In genomic region chrX:106404512-106404911, GRCh38 we compare ENCODE assay signal across 18 cellular contexts.
DNase-seq lines count a peak whose midpoint lies in the region; ATAC-seq and TF ChIP-seq lines count a peak whose summit lies in the region.
"Had no signal": no experiment of that assay in that cellular context is flagged by ENCODE, and none has a peak within 500 bp of the region (broad histone marks: within the 10 kb centered on the region; RNA-seq: fewer than 3 reads in every experiment).

No MANE protein-coding gene starts in this region.

- no peak overlapping the region for H3K4me3 Mint-ChIP-seq in T-helper 2 cell treated with Interferon-gamma antibody and Interleukin-4, amounts not matched to agents 5 μg/mL and 100 μg/mL, for 36 hours
- H3K4me3 Mint-ChIP-seq: activated naive CD8-positive, alpha-beta T cell treated with anti-CD3 and anti-CD28 coated beads for 36 hours; immature natural killer cell had no signal

- H3K4me3 ChIP-seq in AG09309 (ENCODE audit: control insufficient read depth, low read depth, low read length) (no peak overlapping the region), KMS-11 (IDR thresholded peaks at IDR 0.05; ENCODE audit: insufficient read depth, low read depth, low read length) (no peak overlapping the region), kidney epithelial cell (ENCODE audit: low read depth, low read length) (no peak overlapping the region)
- H3K4me3 ChIP-seq: coronary artery, right atrium auricular region, SK-N-MC had no signal

- H4K20me1 ChIP-seq in KMS-11 (ENCODE audit: insufficient read depth), result no peaks in the 10 kb centered on the region

- H3K36me3 ChIP-seq in KMS-11 (ENCODE audit: insufficient read depth) (no peaks in the 10 kb centered on the region), kidney epithelial cell (ENCODE audit: control insufficient read depth, insufficient read depth, low read length) (no peaks in the 10 kb centered on the region)
- H3K36me3 ChIP-seq: right atrium auricular region had no signal

- no peaks in the 10 kb centered on the region for H3K36me3 Mint-ChIP-seq in T-helper 2 cell treated with Interferon-gamma antibody and Interleukin-4, amounts not matched to agents 5 μg/mL and 100 μg/mL, for 36 hours (ENCODE audit: low read depth)
- H3K36me3 Mint-ChIP-seq: activated naive CD8-positive, alpha-beta T cell treated with anti-CD3 and anti-CD28 coated beads for 36 hours; immature natural killer cell had no signal

- no peak overlapping the region for H3K27ac ChIP-seq in KMS-11
- H3K27ac ChIP-seq: coronary artery, right atrium auricular region, SK-N-MC had no signal

- no peak for DNase-seq in AG09309 (ENCODE audit: low read depth)
- DNase-seq in T47D (ENCODE audit: low read depth in 1 of 2, low spot score in 1 of 2), result peak; percentile 1 to 33
- no peak for DNase-seq in kidney epithelial cell (ENCODE audit: low read depth)
- DNase-seq in T-helper 2 cell treated with Interferon-gamma antibody and Interleukin-4, amounts not matched to agents 5 μg/mL and 100 μg/mL, for 36 hours (ENCODE audit: low spot score), result no peak
- no peak for DNase-seq in activated effector memory CD4-positive, alpha-beta T cell treated with anti-CD3 and anti-CD28 coated beads, Interleukin-2, amount 50 U/mL, for 16 hours
- DNase-seq: activated CD4-positive, CD25-positive, alpha-beta regulatory T cell; activated naive CD8-positive, alpha-beta T cell treated with anti-CD3 and anti-CD28 coated beads for 36 hours; activated T-cell treated with anti-CD3 and anti-CD28 coated beads for 4 hours; immature natural killer cell; NCI-H1105; stimulated activated CD4-positive, alpha-beta T cell treated with anti-CD3 and anti-CD28 coated beads, Interleukin-4, amount 100 ng/mL, for 24 hours; stimulated activated naive CD4-positive, alpha-beta T cell had no signal

- no peak overlapping the region for H3K9ac ChIP-seq in KMS-11

- ATAC-seq in GM19395 (IDR thresholded peaks at IDR 0.05; ENCODE audit: unreplicated experiment) (no peak), GM19324 (IDR thresholded peaks at IDR 0.05; ENCODE audit: low FRiP score, unreplicated experiment) (no peak)

- no peaks in the 10 kb centered on the region for H3K79me2 ChIP-seq in KMS-11 (ENCODE audit: insufficient read depth, low read depth)

- in situ Hi-C loops in T47D (cut with HindIII; ENCODE audit: low pct_unique_long_range_greater_than_20kb, low sequenced_read_pairs), result no loop called here

- H3K27me3 ChIP-seq in KMS-11 (ENCODE audit: insufficient read depth, low read depth), result no peaks in the 10 kb centered on the region
- no peaks in the 10 kb centered on the region for H3K27me3 ChIP-seq in kidney epithelial cell (ENCODE audit: control insufficient read depth, insufficient read depth, low read length)
- H3K27me3 ChIP-seq: right atrium auricular region had no signal

- H3K4me2 ChIP-seq in KMS-11, result no peak overlapping the region

- no peak overlapping the region for H3K27ac Mint-ChIP-seq in T-helper 2 cell treated with Interferon-gamma antibody and Interleukin-4, amounts not matched to agents 5 μg/mL and 100 μg/mL, for 36 hours
- H3K27ac Mint-ChIP-seq: activated naive CD8-positive, alpha-beta T cell treated with anti-CD3 and anti-CD28 coated beads for 36 hours; immature natural killer cell had no signal

- peak; percentile 39 for TF ChIP-seq CTCF in AG09309 (IDR thresholded peaks at IDR 0.05; ENCODE audit: control insufficient read depth, insufficient read depth, low read depth, low read length, missing control alignments)
- TF ChIP-seq CTCF in KMS-11 (conservative IDR thresholded peaks at IDR 0.05; ENCODE audit: low read depth, low read length), result 0 out of 2 replicates have a peak, but pooled peaks have one; percentile 19
- TF ChIP-seq CTCF in kidney epithelial cell (IDR thresholded peaks at IDR 0.05; ENCODE audit: insufficient read depth, low read length, poor library complexity, severe bottlenecking), result peak; percentile 23

- H3K4me1 Mint-ChIP-seq in T-helper 2 cell treated with Interferon-gamma antibody and Interleukin-4, amounts not matched to agents 5 μg/mL and 100 μg/mL, for 36 hours (ENCODE audit: low read depth), result no peaks in the 10 kb centered on the region
- H3K4me1 Mint-ChIP-seq: activated naive CD8-positive, alpha-beta T cell treated with anti-CD3 and anti-CD28 coated beads for 36 hours; immature natural killer cell had no signal

- H3K4me1 ChIP-seq in KMS-11 (ENCODE audit: low read depth, poor library complexity, severe bottlenecking), result no peaks in the 10 kb centered on the region
- H3K4me1 ChIP-seq: right atrium auricular region had no signal

- no peaks in the 10 kb centered on the region for H3K9me3 Mint-ChIP-seq in T-helper 2 cell treated with Interferon-gamma antibody and Interleukin-4, amounts not matched to agents 5 μg/mL and 100 μg/mL, for 36 hours
- H3K9me3 Mint-ChIP-seq: activated naive CD8-positive, alpha-beta T cell treated with anti-CD3 and anti-CD28 coated beads for 36 hours; immature natural killer cell had no signal

- no peak overlapping the region for H2AFZ ChIP-seq in KMS-11 (ENCODE audit: low read depth)

- H3K27me3 Mint-ChIP-seq in T-helper 2 cell treated with Interferon-gamma antibody and Interleukin-4, amounts not matched to agents 5 μg/mL and 100 μg/mL, for 36 hours (ENCODE audit: low read depth), result no peaks in the 10 kb centered on the region

Comparison
In these comparisons a context has a peak if more than half of its experiments do, and no peak if none do; other contexts are left out.
1. DNase-seq: peak in T47D (2 of 2); none in AG09309 (single experiment), kidney epithelial cell (single experiment), T-helper 2 cell treated with Interferon-gamma antibody and Interleukin-4, amounts not matched to agents 5 μg/mL and 100 μg/mL, for 36 hours (single experiment) and activated effector memory CD4-positive, alpha-beta T cell treated with anti-CD3 and anti-CD28 coated beads, Interleukin-2, amount 50 U/mL, for 16 hours (single experiment).
2. Peak in every context shown above with its lines, with median percentiles within 50 percentile points of each other: CTCF ChIP-seq.